In genomic region chr7:435518-436366, GRCh38 we compare ENCODE assay signal across 10 cellular contexts.
DNase-seq lines count a peak whose midpoint lies in the region; ATAC-seq and TF ChIP-seq lines count a peak whose summit lies in the region.
"Had no signal": no experiment of that assay in that cellular context is flagged by ENCODE, and none has a peak within 500 bp of the region (broad histone marks: within the 10 kb centered on the region; RNA-seq: fewer than 3 reads in every experiment).

No MANE protein-coding gene starts in this region.

- H3K9me3 Mint-ChIP-seq in activated CD8-positive, alpha-beta T cell treated with anti-CD3 and anti-CD28 coated beads for 36 hours, result no peaks in the 10 kb centered on the region
- H3K9me3 Mint-ChIP-seq in activated CD8-positive, alpha-beta T cell treated with anti-CD3 and anti-CD28 coated beads, Interleukin-2, amount 10 ng/mL, durations not matched to agents 7 days and 5 days (ENCODE audit: insufficient read depth), result no peaks in the 10 kb centered on the region
- H3K9me3 Mint-ChIP-seq in activated naive CD8-positive, alpha-beta T cell treated with anti-CD3 and anti-CD28 coated beads, Interleukin-2, amount 10 ng/mL, durations not matched to agents 7 days and 5 days, result peaks cover 2% of the 10 kb centered on the region
- H3K9me3 Mint-ChIP-seq: central memory CD8-positive, alpha-beta T cell had no signal

- no peak for TF ChIP-seq EP300 in stomach (IDR thresholded peaks at IDR 0.05)

- no peaks in the 10 kb centered on the region for H3K27me3 Mint-ChIP-seq in activated CD8-positive, alpha-beta T cell treated with anti-CD3 and anti-CD28 coated beads for 36 hours
- H3K27me3 Mint-ChIP-seq in activated CD8-positive, alpha-beta T cell treated with anti-CD3 and anti-CD28 coated beads, Interleukin-2, amount 10 ng/mL, durations not matched to agents 7 days and 5 days (ENCODE audit: low read depth), result no peaks in the 10 kb centered on the region
- no peaks in the 10 kb centered on the region for H3K27me3 Mint-ChIP-seq in activated naive CD8-positive, alpha-beta T cell treated with anti-CD3 and anti-CD28 coated beads, Interleukin-2, amount 10 ng/mL, durations not matched to agents 7 days and 5 days
- H3K27me3 Mint-ChIP-seq: central memory CD8-positive, alpha-beta T cell had no signal

- peak; percentile 79 for ATAC-seq in activated CD8-positive, alpha-beta T cell treated with anti-CD3 and anti-CD28 coated beads for 36 hours
- no peak for ATAC-seq in activated CD8-positive, alpha-beta T cell treated with anti-CD3 and anti-CD28 coated beads, Interleukin-2, amount 10 ng/mL, durations not matched to agents 7 days and 5 days
- no peak for ATAC-seq in activated naive CD8-positive, alpha-beta T cell treated with anti-CD3 and anti-CD28 coated beads, Interleukin-2, amount 10 ng/mL, durations not matched to agents 7 days and 5 days (ENCODE audit: low read depth)
- peak; percentile 93 for ATAC-seq in left colon

- no peak for TF ChIP-seq POLR2A in stomach (IDR thresholded peaks at IDR 0.05)

- no peaks in the 10 kb centered on the region for H3K36me3 ChIP-seq in stomach

- no peak overlapping the region for H3K4me3 Mint-ChIP-seq in activated CD8-positive, alpha-beta T cell treated with anti-CD3 and anti-CD28 coated beads for 36 hours
- no peak overlapping the region for H3K4me3 Mint-ChIP-seq in activated CD8-positive, alpha-beta T cell treated with anti-CD3 and anti-CD28 coated beads, Interleukin-2, amount 10 ng/mL, durations not matched to agents 7 days and 5 days
- peak overlapping the region; percentile 7 for H3K4me3 Mint-ChIP-seq in activated naive CD8-positive, alpha-beta T cell treated with anti-CD3 and anti-CD28 coated beads, Interleukin-2, amount 10 ng/mL, durations not matched to agents 7 days and 5 days
- H3K4me3 Mint-ChIP-seq: central memory CD8-positive, alpha-beta T cell had no signal

- H3K27ac ChIP-seq in stomach, result peak overlapping the region; percentile 47 to 66 (median 62)

- no peak for TF ChIP-seq CTCF in activated CD8-positive, alpha-beta T cell treated with anti-CD3 and anti-CD28 coated beads for 36 hours (IDR thresholded peaks at IDR 0.05)
- no peak for TF ChIP-seq CTCF in stomach (IDR thresholded peaks at IDR 0.05)

- POLR2A ChIA-PET in activated CD8-positive, alpha-beta T cell treated with anti-CD3 and anti-CD28 coated beads for 36 hours (lab: Charles Lee), result no interaction called here
- POLR2A ChIA-PET in activated CD8-positive, alpha-beta T cell treated with anti-CD3 and anti-CD28 coated beads, Interleukin-2, amount 10 ng/mL, durations not matched to agents 7 days and 5 days (lab: Charles Lee), result no interaction called here
- POLR2A ChIA-PET in activated naive CD8-positive, alpha-beta T cell treated with anti-CD3 and anti-CD28 coated beads, Interleukin-2, amount 10 ng/mL, durations not matched to agents 7 days and 5 days (lab: Charles Lee), result no interaction called here

- CTCF ChIA-PET in activated CD8-positive, alpha-beta T cell treated with anti-CD3 and anti-CD28 coated beads for 36 hours (lab: Charles Lee), result no interaction called here
- CTCF ChIA-PET in activated CD8-positive, alpha-beta T cell treated with anti-CD3 and anti-CD28 coated beads, Interleukin-2, amount 10 ng/mL, durations not matched to agents 7 days and 5 days (lab: Charles Lee), result no interaction called here

- no peaks in the 10 kb centered on the region for H3K4me1 Mint-ChIP-seq in activated CD8-positive, alpha-beta T cell treated with anti-CD3 and anti-CD28 coated beads for 36 hours (ENCODE audit: low read depth)
- H3K4me1 Mint-ChIP-seq in activated CD8-positive, alpha-beta T cell treated with anti-CD3 and anti-CD28 coated beads, Interleukin-2, amount 10 ng/mL, durations not matched to agents 7 days and 5 days (ENCODE audit: low read depth), result no peaks in the 10 kb centered on the region
- no peaks in the 10 kb centered on the region for H3K4me1 Mint-ChIP-seq in activated naive CD8-positive, alpha-beta T cell treated with anti-CD3 and anti-CD28 coated beads, Interleukin-2, amount 10 ng/mL, durations not matched to agents 7 days and 5 days
- H3K4me1 Mint-ChIP-seq: central memory CD8-positive, alpha-beta T cell had no signal

- peak; percentile 57 for DNase-seq in activated CD8-positive, alpha-beta T cell treated with anti-CD3 and anti-CD28 coated beads for 36 hours
- no peak for DNase-seq in activated CD8-positive, alpha-beta T cell treated with anti-CD3 and anti-CD28 coated beads, Interleukin-2, amount 10 ng/mL, durations not matched to agents 7 days and 5 days
- no peak for DNase-seq in activated naive CD8-positive, alpha-beta T cell treated with anti-CD3 and anti-CD28 coated beads, Interleukin-2, amount 10 ng/mL, durations not matched to agents 7 days and 5 days
- peak; percentile 82 to 83 for DNase-seq in left colon
- peak; percentile 91 for DNase-seq in stomach
- DNase-seq in GM19240 (ENCODE audit: insufficient read length, low spot score), result no peak
- DNase-seq in pons (ENCODE audit: low spot score), result no peak
- DNase-seq in putamen (ENCODE audit: low spot score), result no peak
- DNase-seq: NCI-H345 had no signal

- intact Hi-C loops in activated CD8-positive, alpha-beta T cell treated with anti-CD3 and anti-CD28 coated beads for 36 hours (cut with micrococcal nuclease), result no loop called here
- intact Hi-C loops in left colon (cut with DNase I, micrococcal nuclease), result no loop called here
- intact Hi-C loops in stomach (cut with DNase I; ENCODE audit: low total_unique reads), result no loop called here

- peaks cover 0 to 33% (median 0%) of the 10 kb centered on the region in 3 donors for H3K27me3 ChIP-seq in stomach

- no peaks in the 10 kb centered on the region for H3K36me3 Mint-ChIP-seq in activated CD8-positive, alpha-beta T cell treated with anti-CD3 and anti-CD28 coated beads for 36 hours (ENCODE audit: low read depth)
- no peaks in the 10 kb centered on the region for H3K36me3 Mint-ChIP-seq in activated CD8-positive, alpha-beta T cell treated with anti-CD3 and anti-CD28 coated beads, Interleukin-2, amount 10 ng/mL, durations not matched to agents 7 days and 5 days (ENCODE audit: low read depth)
- no peaks in the 10 kb centered on the region for H3K36me3 Mint-ChIP-seq in activated naive CD8-positive, alpha-beta T cell treated with anti-CD3 and anti-CD28 coated beads, Interleukin-2, amount 10 ng/mL, durations not matched to agents 7 days and 5 days

- H3K27ac Mint-ChIP-seq in activated CD8-positive, alpha-beta T cell treated with anti-CD3 and anti-CD28 coated beads for 36 hours, result no peak overlapping the region
- H3K27ac Mint-ChIP-seq in activated CD8-positive, alpha-beta T cell treated with anti-CD3 and anti-CD28 coated beads, Interleukin-2, amount 10 ng/mL, durations not matched to agents 7 days and 5 days, result no peak overlapping the region
- H3K27ac Mint-ChIP-seq in activated naive CD8-positive, alpha-beta T cell treated with anti-CD3 and anti-CD28 coated beads, Interleukin-2, amount 10 ng/mL, durations not matched to agents 7 days and 5 days, result no peak overlapping the region

- H3K9me3 ChIP-seq in stomach, result no peaks in the 10 kb centered on the region

- WGBS in stomach, 5 donors, result 29 to 61% (median 45%) methylated on average over 24 to 29 of the region's 29 CpGs

- peak overlapping the region in 3 of 4 donors; percentile 13 to 31 (median 24) for H3K4me3 ChIP-seq in stomach

- peaks cover 8 to 31% (median 15%) of the 10 kb centered on the region in 4 donors for H3K4me1 ChIP-seq in stomach

Comparison
In these comparisons a context has a peak if more than half of its experiments do, and no peak if none do; other contexts are left out.
1. ATAC-seq: peak in activated CD8-positive, alpha-beta T cell treated with anti-CD3 and anti-CD28 coated beads for 36 hours (single experiment) and left colon (single experiment); none in activated CD8-positive, alpha-beta T cell treated with anti-CD3 and anti-CD28 coated beads, Interleukin-2, amount 10 ng/mL, durations not matched to agents 7 days and 5 days (single experiment) and activated naive CD8-positive, alpha-beta T cell treated with anti-CD3 and anti-CD28 coated beads, Interleukin-2, amount 10 ng/mL, durations not matched to agents 7 days and 5 days (single experiment).
2. DNase-seq: peak in activated CD8-positive, alpha-beta T cell treated with anti-CD3 and anti-CD28 coated beads for 36 hours (single experiment), left colon (2 of 2) and stomach (single experiment); none in activated CD8-positive, alpha-beta T cell treated with anti-CD3 and anti-CD28 coated beads, Interleukin-2, amount 10 ng/mL, durations not matched to agents 7 days and 5 days (single experiment), activated naive CD8-positive, alpha-beta T cell treated with anti-CD3 and anti-CD28 coated beads, Interleukin-2, amount 10 ng/mL, durations not matched to agents 7 days and 5 days (single experiment), GM19240 (single experiment), pons (single experiment) and putamen (single experiment).